In the genomic region with DNA sequence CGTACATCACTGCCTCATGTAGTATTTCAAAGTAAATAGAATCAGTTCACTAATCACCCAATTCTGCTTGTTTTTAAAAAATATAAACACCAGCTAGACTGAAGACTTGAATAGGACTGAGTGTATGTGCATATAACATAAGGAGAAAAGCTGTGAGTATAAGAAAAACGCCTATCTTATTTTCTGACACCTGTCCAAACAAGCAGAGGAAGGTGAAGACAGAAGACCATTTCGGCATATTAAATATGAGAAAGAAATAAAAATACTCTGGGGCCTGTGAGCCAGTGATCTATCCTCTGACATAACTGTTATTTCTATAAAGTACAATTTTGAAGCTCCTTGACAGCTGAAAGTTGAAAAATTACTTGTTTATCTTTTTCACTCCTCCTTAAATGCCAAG, we compare ENCODE assay signal across 28 cellular contexts.
"Had no signal": no experiment of that assay in that cellular context is flagged by ENCODE, and none has a peak within 500 bp of the region (broad histone marks: within the 10 kb centered on the region; RNA-seq: fewer than 3 reads in every experiment).

No MANE protein-coding gene starts in this region.

- ATAC-seq: stimulated activated effector memory CD8-positive, alpha-beta T cell treated with anti-CD3 and anti-CD28 coated beads, Interleukin-12 subunit alpha, Interleukin-12 subunit beta, amount 100 ng/mL, for 72 hours; stimulated activated memory B cell treated with anti-CD40 and anti-IgM and Interleukin-4, amounts not matched to agents 10 μg/mL and 1 μg/mL and 100 μg/mL, for 72 hours; stimulated activated naive B cell treated with anti-CD40 and anti-IgM and Interleukin-4, amounts not matched to agents 10 μg/mL and 1 μg/mL and 100 μg/mL, for 72 hours; stimulated activated naive CD8-positive, alpha-beta T cell treated with anti-CD3 and anti-CD28 coated beads, Interleukin-15, amount 100 ng/mL, for 72 hours; stimulated activated naive CD8-positive, alpha-beta T cell treated with anti-CD3 and anti-CD28 coated beads, Interleukin-15, Interleukin-2, amounts not matched to agents 100 U/mL and 50 U/mL, for 24 hours; upper lobe of right lung had no signal

- H3K4me3 Mint-ChIP-seq: stimulated activated effector memory CD8-positive, alpha-beta T cell treated with anti-CD3 and anti-CD28 coated beads, Interleukin-12 subunit alpha, Interleukin-12 subunit beta, amount 100 ng/mL, for 72 hours; stimulated activated memory B cell treated with anti-CD40 and anti-IgM and Interleukin-4, amounts not matched to agents 10 μg/mL and 1 μg/mL and 100 μg/mL, for 72 hours; stimulated activated naive B cell treated with anti-CD40 and anti-IgM and Interleukin-4, amounts not matched to agents 10 μg/mL and 1 μg/mL and 100 μg/mL, for 72 hours; stimulated activated naive CD8-positive, alpha-beta T cell treated with anti-CD3 and anti-CD28 coated beads, Interleukin-15, amount 100 ng/mL, for 72 hours; stimulated activated naive CD8-positive, alpha-beta T cell treated with anti-CD3 and anti-CD28 coated beads, Interleukin-15, Interleukin-2, amounts not matched to agents 100 ng/mL and 50 ng/mL, for 24 hours; type B pancreatic cell had no signal

- H3K9me3 Mint-ChIP-seq: stimulated activated effector memory CD8-positive, alpha-beta T cell treated with anti-CD3 and anti-CD28 coated beads, Interleukin-12 subunit alpha, Interleukin-12 subunit beta, amount 100 ng/mL, for 72 hours; stimulated activated memory B cell treated with anti-CD40 and anti-IgM and Interleukin-4, amounts not matched to agents 10 μg/mL and 1 μg/mL and 100 μg/mL, for 72 hours; stimulated activated naive CD8-positive, alpha-beta T cell treated with anti-CD3 and anti-CD28 coated beads, Interleukin-15, amount 100 ng/mL, for 72 hours; stimulated activated naive CD8-positive, alpha-beta T cell treated with anti-CD3 and anti-CD28 coated beads, Interleukin-15, Interleukin-2, amounts not matched to agents 100 ng/mL and 50 ng/mL, for 24 hours had no signal

- H3K27me3 Mint-ChIP-seq: stimulated activated memory B cell treated with anti-CD40 and anti-IgM and Interleukin-4, amounts not matched to agents 10 μg/mL and 1 μg/mL and 100 μg/mL, for 72 hours; type B pancreatic cell had no signal

- H3K36me3 ChIP-seq: stomach, suprapubic skin, thoracic aorta, thyroid gland, tibial artery, tibial nerve, transverse colon, upper lobe of left lung, upper lobe of right lung, uterus, vagina had no signal

- H3K27ac Mint-ChIP-seq: stimulated activated effector memory CD8-positive, alpha-beta T cell treated with anti-CD3 and anti-CD28 coated beads, Interleukin-12 subunit alpha, Interleukin-12 subunit beta, amount 100 ng/mL, for 72 hours; stimulated activated memory B cell treated with anti-CD40 and anti-IgM and Interleukin-4, amounts not matched to agents 10 μg/mL and 1 μg/mL and 100 μg/mL, for 72 hours; stimulated activated naive B cell treated with anti-CD40 and anti-IgM and Interleukin-4, amounts not matched to agents 10 μg/mL and 1 μg/mL and 100 μg/mL, for 72 hours; stimulated activated naive CD8-positive, alpha-beta T cell treated with anti-CD3 and anti-CD28 coated beads, Interleukin-15, amount 100 ng/mL, for 72 hours; stimulated activated naive CD8-positive, alpha-beta T cell treated with anti-CD3 and anti-CD28 coated beads, Interleukin-15, Interleukin-2, amounts not matched to agents 100 ng/mL and 50 ng/mL, for 24 hours; type B pancreatic cell had no signal

- H3K9me3 ChIP-seq: stomach, suprapubic skin, testis, thoracic aorta, thyroid gland, tibial artery, tibial nerve, transverse colon, upper lobe of left lung, upper lobe of right lung, uterus, vagina had no signal

- H3K27ac ChIP-seq: stomach, suprapubic skin, testis, thoracic aorta, thyroid gland, tibial artery, tibial nerve, transverse colon, upper lobe of left lung, upper lobe of right lung, uterus, vagina had no signal

- H3K4me1 ChIP-seq: stomach, suprapubic skin, testis, thyroid gland, tibial artery, tibial nerve, upper lobe of left lung, upper lobe of right lung, uterus, vagina had no signal

- H3K36me3 Mint-ChIP-seq: stimulated activated effector memory CD8-positive, alpha-beta T cell treated with anti-CD3 and anti-CD28 coated beads, Interleukin-12 subunit alpha, Interleukin-12 subunit beta, amount 100 ng/mL, for 72 hours; stimulated activated memory B cell treated with anti-CD40 and anti-IgM and Interleukin-4, amounts not matched to agents 10 μg/mL and 1 μg/mL and 100 μg/mL, for 72 hours; stimulated activated naive B cell treated with anti-CD40 and anti-IgM and Interleukin-4, amounts not matched to agents 10 μg/mL and 1 μg/mL and 100 μg/mL, for 72 hours; type B pancreatic cell had no signal

- H3K4me3 ChIP-seq: stomach, suprapubic skin, testis, thoracic aorta, thyroid gland, tibial artery, tibial nerve, transverse colon, upper lobe of left lung, upper lobe of right lung, uterus, vagina had no signal

- H3K27me3 ChIP-seq: stomach, suprapubic skin, testis, thyroid gland, tibial artery, tibial nerve, transverse colon, upper lobe of left lung, upper lobe of right lung, uterus, vagina had no signal

- H3K4me1 Mint-ChIP-seq: stimulated activated effector memory CD8-positive, alpha-beta T cell treated with anti-CD3 and anti-CD28 coated beads, Interleukin-12 subunit alpha, Interleukin-12 subunit beta, amount 100 ng/mL, for 72 hours; stimulated activated naive CD8-positive, alpha-beta T cell treated with anti-CD3 and anti-CD28 coated beads, Interleukin-15, amount 100 ng/mL, for 72 hours had no signal

- DNase-seq: stimulated activated CD4-positive, alpha-beta T cell treated with anti-CD3 and anti-CD28 coated beads, Interleukin-2, amount 100 ng/mL, for 48 hours; stimulated activated CD4-positive, alpha-beta T cell treated with anti-CD3 and anti-CD28 coated beads, Interleukin-4, amount 100 ng/mL, for 1 hour; stimulated activated CD4-positive, alpha-beta T cell treated with anti-CD3 and anti-CD28 coated beads, Interleukin-4, amount 100 ng/mL, for 24 hours; stimulated activated CD4-positive, alpha-beta T cell treated with anti-CD3 and anti-CD28 coated beads, Interleukin-4, amount 100 ng/mL, for 4 hours; stimulated activated CD8-positive, alpha-beta memory T cell treated with anti-CD3 and anti-CD28 coated beads, Interleukin-4, amount 100 ng/mL, for 48 hours; stimulated activated naive B cell treated with anti-CD40 and anti-IgM and Interleukin-4, amounts not matched to agents 10 μg/mL and 1 μg/mL and 100 μg/mL, for 72 hours; stimulated activated naive CD4-positive, alpha-beta T cell; stimulated activated naive CD4-positive, alpha-beta T cell treated with Interleukin-2 at 50 U/mL for 16 hours; stimulated activated naive CD8-positive, alpha-beta T cell treated with anti-CD3 and anti-CD28 coated beads, Interleukin-15, amount 100 ng/mL, for 72 hours; stimulated activated naive CD8-positive, alpha-beta T cell treated with anti-CD3 and anti-CD28 coated beads, Interleukin-15, Interleukin-2, amounts not matched to agents 100 U/mL and 50 U/mL, for 24 hours; stomach; substantia nigra; testis; thyroid gland; tibial artery; transverse colon; trophoblast cell; upper lobe of left lung; upper lobe of right lung; uterus had no signal
